ENCODE assay signal across 2 cellular contexts in the genomic region with DNA sequence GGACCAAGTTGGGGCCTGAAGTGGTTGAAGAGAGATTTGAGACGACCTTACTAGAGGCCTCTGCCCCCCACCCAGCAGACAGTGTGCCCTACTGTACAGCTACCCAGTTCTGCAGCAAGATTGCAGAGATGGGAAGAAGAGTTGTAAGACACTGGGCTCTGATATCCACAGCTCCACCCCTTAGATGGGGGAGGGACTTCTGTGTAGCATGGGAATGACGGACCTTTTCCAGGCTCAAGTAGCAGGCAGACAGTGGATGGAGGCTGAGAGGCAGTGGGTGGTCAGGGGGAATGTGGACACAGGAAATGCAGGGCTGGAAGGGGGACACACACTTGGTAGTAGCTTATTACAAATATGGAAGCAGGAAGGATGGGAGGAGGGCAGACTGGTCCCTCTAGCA.
TF ChIP-seq lines count a peak whose summit lies in the region.

No MANE protein-coding gene starts in this region.

TF ChIP-seq in SK-N-SH treated with all-trans-retinoic acid at 6 μM for 48 hours, 23 proteins besides CTCF, POLR2A, EP300 and RAD21:
- TF ChIP-seq ZNF8 (CRISPR knock-in tag; IDR thresholded peaks at IDR 0.05) (no peak), TOX (CRISPR knock-in tag; IDR thresholded peaks at IDR 0.05; ENCODE audit: borderline replicate concordance) (no peak), ARNTL (CRISPR knock-in tag; IDR thresholded peaks at IDR 0.05; ENCODE audit: borderline replicate concordance, low read depth) (no peak)
TF ChIP-seq in SK-N-SH treated with all-trans-retinoic acid at 6 μM for 48 hours: peak in this region for 0.

TF ChIP-seq in SK-N-SH, 30 proteins besides CTCF, POLR2A, EP300 and RAD21:
- TF ChIP-seq POLR2AphosphoS5 (IDR thresholded peaks at IDR 0.05; ENCODE audit: low read depth, low read length) = no peak
